ENCODE assay signal across 12 cellular contexts in genomic region chr5:149455889-149456409, GRCh38.
DNase-seq lines count a peak whose midpoint lies in the region; ATAC-seq, FAIRE-seq and TF ChIP-seq lines count a peak whose summit lies in the region.
"Had no signal": no experiment of that assay in that cellular context is flagged by ENCODE, and none has a peak within 500 bp of the region (broad histone marks: within the 10 kb centered on the region; RNA-seq: fewer than 3 reads in every experiment).

No MANE protein-coding gene starts in this region.

- H3K27ac ChIP-seq in endothelial cell of umbilical vein (ENCODE audit: insufficient read depth, low read depth, low read length) = no peak overlapping the region

- H3K4me1 ChIP-seq in endothelial cell of umbilical vein (ENCODE audit: control insufficient read depth, extremely low read depth, insufficient read depth, low read length) = peaks cover 28% of the 10 kb centered on the region

- peak; percentile 60 for FAIRE-seq in endothelial cell of umbilical vein (lab: Jason Lieb, UNC)

- H2AFZ ChIP-seq in endothelial cell of umbilical vein (ENCODE audit: low read depth, low read length) = peak overlapping the region; percentile 21

- H3K4me3 ChIP-seq in AG10803 (ENCODE audit: low read length) (no peak overlapping the region), endothelial cell of umbilical vein (replicated peaks in 1 of 3; ENCODE audit: insufficient read depth in 1 of 3, low read depth in 1 of 3, low read length in 3 of 3) (no peak overlapping the region)

- no peak for ATAC-seq in HG02759 (IDR thresholded peaks at IDR 0.05; ENCODE audit: unreplicated experiment)
- ATAC-seq: natural killer cell treated with Interleukin-12 subunit alpha and Interleukin-12 subunit beta and Interleukin-15 and Interleukin-18, amount 100 ng/mL, for 72 hours had no signal

- no peaks in the 10 kb centered on the region for H3K36me3 Mint-ChIP-seq in neural crest cell (ENCODE audit: low read depth)
- H3K36me3 Mint-ChIP-seq: natural killer cell treated with Interleukin-12 subunit alpha and Interleukin-12 subunit beta and Interleukin-15 and Interleukin-18, amount 100 ng/mL, for 72 hours; T-cell had no signal

- BruUV-seq in endothelial cell of umbilical vein (replicated peaks; lab: Mats Ljungman, UMichigan) = no TSS peak

- no peaks in the 10 kb centered on the region for H3K9me3 ChIP-seq in endothelial cell of umbilical vein (replicated peaks; ENCODE audit: control insufficient read depth, insufficient read depth, low read length)

- no peak overlapping the region for H3K9ac ChIP-seq in endothelial cell of umbilical vein (replicated peaks; ENCODE audit: extremely low read depth, insufficient read depth, low read length)

- POLR2A ChIA-PET in endothelial cell of umbilical vein (lab: Charles Lee) = no interaction called here

- intact Hi-C loops in endothelial cell of umbilical vein (cut with micrococcal nuclease) = no loop called here

- peak overlapping the region; percentile 51 for H3K27ac Mint-ChIP-seq in neural crest cell (ENCODE audit: unreplicated experiment)
- H3K27ac Mint-ChIP-seq: natural killer cell treated with Interleukin-12 subunit alpha and Interleukin-12 subunit beta and Interleukin-15 and Interleukin-18, amount 100 ng/mL, for 72 hours; T-cell had no signal

- no peaks in the 10 kb centered on the region for H3K9me1 ChIP-seq in endothelial cell of umbilical vein (replicated peaks; ENCODE audit: control insufficient read depth, extremely low read depth, insufficient read depth, low read length)

- no peak overlapping the region for H3K4me2 ChIP-seq in endothelial cell of umbilical vein (ENCODE audit: insufficient read depth, low read length)

- H3K4me1 Mint-ChIP-seq in neural crest cell = peaks cover 23% of the 10 kb centered on the region
- H3K4me1 Mint-ChIP-seq: central memory CD8-positive, alpha-beta T cell had no signal

- CTCF ChIA-PET in endothelial cell of umbilical vein (lab: Charles Lee) = interaction anchor here (0.7 to 5.9 kb wide), 3 partner anchors 10 to 47 kb away, joined by 3 to 39 read pairs (median 3); no protein-coding TSS in a partner anchor

- dilution Hi-C loops in endothelial cell of umbilical vein (cut with MboI; ENCODE audit: extremely low pct_ligation_motif_present, low sequenced_read_pairs) = no loop called here

- H3K4me3 Mint-ChIP-seq in neural crest cell = no peak overlapping the region
- H3K4me3 Mint-ChIP-seq: central memory CD8-positive, alpha-beta T cell; natural killer cell treated with Interleukin-12 subunit alpha and Interleukin-12 subunit beta and Interleukin-15 and Interleukin-18, amount 100 ng/mL, for 72 hours; T-cell had no signal

- H3K79me2 ChIP-seq in endothelial cell of umbilical vein (ENCODE audit: control insufficient read depth, insufficient read depth, low read length) = no peaks in the 10 kb centered on the region

- no peak for TF ChIP-seq POLR2A in endothelial cell of umbilical vein (IDR thresholded peaks at IDR 0.05; ENCODE audit: low read depth, low read length)

- no peaks in the 10 kb centered on the region for H3K36me3 ChIP-seq in endothelial cell of umbilical vein (ENCODE audit: control insufficient read depth in 2 of 2, extremely low read depth in 1 of 2, insufficient read depth in 2 of 2, low read length in 2 of 2)

- DNase-seq in AG10803 (ENCODE audit: low read depth) (peak; percentile 65), NCI-H510A treated with DMSO at 0.1 percent for 48 hours (lab: John Stamatoyannopoulos, UW) (peak; percentile 63), endothelial cell of umbilical vein (ENCODE audit: low read depth, low spot score) (no peak), neural crest cell (ENCODE audit: low read depth, low spot score) (no peak), NCI-H2107 (lab: John Stamatoyannopoulos, UW) (no peak), nucleus accumbens (lab: John Stamatoyannopoulos, UW) (no peak), amniotic stem cell (lab: John Stamatoyannopoulos, UW) (no peak)
- DNase-seq: COR-L47, T-cell had no signal

- no peaks in the 10 kb centered on the region for H3K9me3 Mint-ChIP-seq in neural crest cell
- H3K9me3 Mint-ChIP-seq: central memory CD8-positive, alpha-beta T cell; natural killer cell treated with Interleukin-12 subunit alpha and Interleukin-12 subunit beta and Interleukin-15 and Interleukin-18, amount 100 ng/mL, for 72 hours; T-cell had no signal

- H4K20me1 ChIP-seq in endothelial cell of umbilical vein (replicated peaks; ENCODE audit: control insufficient read depth, extremely low read depth, insufficient read depth, low read length) = no peaks in the 10 kb centered on the region

- no peak for TF ChIP-seq CTCF in AG10803 (conservative IDR thresholded peaks at IDR 0.05; ENCODE audit: low read length)
- no peak for TF ChIP-seq CTCF in endothelial cell of umbilical vein (IDR thresholded peaks at IDR 0.05; ENCODE audit: extremely low read depth in 1 of 2, insufficient read depth in 1 of 2, low read depth in 1 of 2, low read length in 2 of 2)
- TF ChIP-seq CTCF in neural crest cell (conservative IDR thresholded peaks at IDR 0.05) = no peak

- H3K27me3 Mint-ChIP-seq in neural crest cell (ENCODE audit: low read depth) = no peaks in the 10 kb centered on the region
- H3K27me3 Mint-ChIP-seq: central memory CD8-positive, alpha-beta T cell; natural killer cell treated with Interleukin-12 subunit alpha and Interleukin-12 subunit beta and Interleukin-15 and Interleukin-18, amount 100 ng/mL, for 72 hours; T-cell had no signal

- no peaks in the 10 kb centered on the region for H3K27me3 ChIP-seq in endothelial cell of umbilical vein (ENCODE audit: control insufficient read depth in 2 of 2, insufficient read depth in 2 of 2, low read length in 2 of 2)

TF ChIP-seq in endothelial cell of umbilical vein, 7 proteins besides CTCF, POLR2A, EP300 and RAD21:
- TF ChIP-seq FOS (IDR thresholded peaks at IDR 0.05; ENCODE audit: borderline replicate concordance, insufficient read depth, low read length) (no peak), EZH2 (IDR thresholded peaks at IDR 0.05; ENCODE audit: borderline replicate concordance, low read depth, low read length, severe bottlenecking) (no peak), POLR2AphosphoS5 (IDR thresholded peaks at IDR 0.05; ENCODE audit: insufficient read depth, low read depth, low read length) (no peak), MAX (IDR thresholded peaks at IDR 0.05; ENCODE audit: insufficient read depth, insufficient read length) (no peak)

Comparison
In these comparisons a context has a peak if more than half of its experiments do, and no peak if none do; other contexts are left out.
1. DNase-seq: peak in AG10803 (single experiment) and NCI-H510A treated with DMSO at 0.1 percent for 48 hours (single experiment); none in endothelial cell of umbilical vein (single experiment), neural crest cell (single experiment), NCI-H2107 (single experiment), nucleus accumbens (0 of 56) and amniotic stem cell (single experiment).